Comparison of ENCODE assay signal across 21 cellular contexts in genomic region chr1:96366516-96366915, GRCh38.
DNase-seq lines count a peak whose midpoint lies in the region; ATAC-seq and TF ChIP-seq lines count a peak whose summit lies in the region.
"Had no signal": no experiment of that assay in that cellular context is flagged by ENCODE, and none has a peak within 500 bp of the region (broad histone marks: within the 10 kb centered on the region; RNA-seq: fewer than 3 reads in every experiment).

No MANE protein-coding gene starts in this region.

- no peaks in the 10 kb centered on the region for H3K4me1 ChIP-seq in vagina
- H3K4me1 ChIP-seq: Peyer's patch had no signal

- no peak for TF ChIP-seq POLR2A in vagina (IDR thresholded peaks at IDR 0.05)

- TF ChIP-seq CTCF in fibroblast of the aortic adventitia (IDR thresholded peaks at IDR 0.05; ENCODE audit: insufficient read depth, low read length) (no peak), vagina (IDR thresholded peaks at IDR 0.05) (no peak)

- H3K36me3 ChIP-seq in vagina: no peaks in the 10 kb centered on the region
- H3K36me3 ChIP-seq: BE2C, Peyer's patch had no signal

- no peaks in the 10 kb centered on the region for H3K27me3 ChIP-seq in vagina
- H3K27me3 ChIP-seq: BE2C, Peyer's patch had no signal

- H3K9me3 ChIP-seq in vagina: no peaks in the 10 kb centered on the region
- H3K9me3 ChIP-seq: BE2C, Peyer's patch had no signal

- DNase-seq in NCI-H82 (lab: John Stamatoyannopoulos, UW): peak; percentile 51
- no peak for DNase-seq in NCI-H82 treated with DMSO at 0.1 percent for 48 hours (lab: John Stamatoyannopoulos, UW; ENCODE audit: unreplicated experiment)
- DNase-seq in amniotic epithelial cell (ENCODE audit: low read depth): peak; percentile 85
- peak; percentile 15 for DNase-seq in fibroblast of the aortic adventitia (ENCODE audit: low read depth)
- DNase-seq in Right ventricle myocardium superior: no peak
- no peak for DNase-seq in vagina (ENCODE audit: extremely low spot score in 2 of 2)
- DNase-seq in A172 (ENCODE audit: low spot score): no peak
- DNase-seq: 8988T; BE2C; CD4-positive, CD25-positive, alpha-beta regulatory T cell; COR-L47; GDM1; HCEC 1CT; NCI-H1105 treated with DMSO at 0.1 percent for 48 hours; NCI-H1694 treated with DMSO at 0.1 percent for 48 hours; NCI-H2107; NCI-H2227 treated with DMSO at 0.1 percent for 48 hours; Peyer's patch had no signal

- no peak for ATAC-seq in Right ventricle myocardium superior (ENCODE audit: poor library complexity)
- no peak for ATAC-seq in GM21447 (IDR thresholded peaks at IDR 0.05; ENCODE audit: unreplicated experiment)
- ATAC-seq: GM23338, K562 had no signal

- intact Hi-C loops in Right ventricle myocardium superior (cut with DNase I) (no loop called here), vagina (cut with DNase I) (no loop called here)

- H3K4me3 ChIP-seq in fibroblast of the aortic adventitia (ENCODE audit: low read depth, low read length): no peak overlapping the region
- no peak overlapping the region for H3K4me3 ChIP-seq in vagina
- H3K4me3 ChIP-seq: GM23338, K562, Peyer's patch had no signal

- no peak overlapping the region for H3K27ac ChIP-seq in vagina
- H3K27ac ChIP-seq: Peyer's patch had no signal

Comparison
In these comparisons a context has a peak if more than half of its experiments do, and no peak if none do; other contexts are left out.
1. DNase-seq: peak in NCI-H82 (single experiment), amniotic epithelial cell (single experiment) and fibroblast of the aortic adventitia (single experiment); none in NCI-H82 treated with DMSO at 0.1 percent for 48 hours (single experiment), Right ventricle myocardium superior (single experiment), vagina (0 of 2) and A172 (single experiment).